14 cellular contexts compared by ENCODE assay signal in genomic region chr6:165883851-165884640, GRCh38.
DNase-seq lines count a peak whose midpoint lies in the region; ATAC-seq, FAIRE-seq and TF ChIP-seq lines count a peak whose summit lies in the region.
"Had no signal": no experiment of that assay in that cellular context is flagged by ENCODE, and none has a peak within 500 bp of the region (broad histone marks: within the 10 kb centered on the region; RNA-seq: fewer than 3 reads in every experiment).

No MANE protein-coding gene starts in this region.

- H3K27me3 ChIP-seq in RWPE2 (ENCODE audit: insufficient read depth, poor library complexity, severe bottlenecking) = no peaks in the 10 kb centered on the region
- H3K27me3 ChIP-seq: hepatocyte, stomach, uterus had no signal

- TF ChIP-seq CTCF in natural killer cell (IDR thresholded peaks at IDR 0.05) (no peak), RWPE2 (IDR thresholded peaks at IDR 0.05; ENCODE audit: poor library complexity, severe bottlenecking) (no peak)

- no peak overlapping the region for H3K27ac ChIP-seq in RWPE2 (ENCODE audit: poor library complexity, severe bottlenecking)
- H3K27ac ChIP-seq: hepatocyte, stomach, uterus had no signal

- FAIRE-seq in urothelium cell line (lab: Jason Lieb, UNC) = no peak
- FAIRE-seq: TTC549 had no signal

- H3K27me3 Mint-ChIP-seq in natural killer cell (ENCODE audit: low read depth in 2 of 2) = peaks cover 10% of the 10 kb centered on the region in 2 donors
- peaks cover 2 to 7% of the 10 kb centered on the region in 2 donors for H3K27me3 Mint-ChIP-seq in natural killer cell treated with Interleukin-12 subunit alpha and Interleukin-12 subunit beta and Interleukin-15 and Interleukin-18, amount 100 ng/mL, for 72 hours

- no peaks in the 10 kb centered on the region for H3K36me3 Mint-ChIP-seq in natural killer cell
- H3K36me3 Mint-ChIP-seq in natural killer cell treated with Interleukin-12 subunit alpha and Interleukin-12 subunit beta and Interleukin-15 and Interleukin-18, amount 100 ng/mL, for 72 hours = no peaks in the 10 kb centered on the region

- ATAC-seq in natural killer cell (no peak), RWPE2 (ENCODE audit: low read depth) (peak; percentile 29; the same call in 1 of the 3 replicates), GM19035 (IDR thresholded peaks at IDR 0.05; ENCODE audit: unreplicated experiment) (no peak)
- no peak for ATAC-seq in natural killer cell treated with Interleukin-12 subunit alpha and Interleukin-12 subunit beta and Interleukin-15 and Interleukin-18, amount 100 ng/mL, for 72 hours

- intact Hi-C loops in natural killer cell (cut with micrococcal nuclease) = no loop called here

- no peaks in the 10 kb centered on the region for H3K9me3 Mint-ChIP-seq in natural killer cell
- no peaks in the 10 kb centered on the region for H3K9me3 Mint-ChIP-seq in natural killer cell treated with Interleukin-12 subunit alpha and Interleukin-12 subunit beta and Interleukin-15 and Interleukin-18, amount 100 ng/mL, for 72 hours
- H3K9me3 Mint-ChIP-seq: activated T-helper 2 cell treated with anti-CD3 and anti-CD28 coated beads, Interferon-gamma antibody, Interleukin-2, Interleukin-4, amounts not matched to agents 10 μg/mL and 5 μg/mL and 100 μg/mL, durations not matched to agents 14 hours and 24 hours and 36 hours had no signal

- H3K4me1 Mint-ChIP-seq in natural killer cell = peaks cover 10% of the 10 kb centered on the region in 2 donors
- peaks cover 4 to 8% of the 10 kb centered on the region in 2 donors for H3K4me1 Mint-ChIP-seq in natural killer cell treated with Interleukin-12 subunit alpha and Interleukin-12 subunit beta and Interleukin-15 and Interleukin-18, amount 100 ng/mL, for 72 hours (ENCODE audit: low read depth in 2 of 2)

- peak overlapping the region; percentile 10 for H3K4me3 Mint-ChIP-seq in natural killer cell
- H3K4me3 Mint-ChIP-seq in natural killer cell treated with Interleukin-12 subunit alpha and Interleukin-12 subunit beta and Interleukin-15 and Interleukin-18, amount 100 ng/mL, for 72 hours = no peak overlapping the region

- H3K4me3 ChIP-seq in RWPE2 (ENCODE audit: severe bottlenecking) = no peak overlapping the region
- H3K4me3 ChIP-seq: hepatocyte, stomach, uterus had no signal

- H3K36me3 ChIP-seq in RWPE2 (ENCODE audit: low read depth) = no peaks in the 10 kb centered on the region
- H3K36me3 ChIP-seq: stomach, uterus had no signal

- no peaks in the 10 kb centered on the region for H3K4me1 ChIP-seq in RWPE2 (ENCODE audit: insufficient read depth, poor library complexity, severe bottlenecking)
- H3K4me1 ChIP-seq: uterus had no signal

- H3K9me3 ChIP-seq in RWPE2 (ENCODE audit: severe bottlenecking) = no peaks in the 10 kb centered on the region
- H3K9me3 ChIP-seq: SK-N-SH, stomach, uterus had no signal

- no peak overlapping the region for H3K27ac Mint-ChIP-seq in natural killer cell
- H3K27ac Mint-ChIP-seq in natural killer cell treated with Interleukin-12 subunit alpha and Interleukin-12 subunit beta and Interleukin-15 and Interleukin-18, amount 100 ng/mL, for 72 hours = no peak overlapping the region
- H3K27ac Mint-ChIP-seq: activated T-helper 2 cell treated with anti-CD3 and anti-CD28 coated beads, Interferon-gamma antibody, Interleukin-2, Interleukin-4, amounts not matched to agents 10 μg/mL and 5 μg/mL and 100 μg/mL, durations not matched to agents 14 hours and 24 hours and 36 hours had no signal

- DNase-seq in natural killer cell = no peak
- no peak for DNase-seq in natural killer cell treated with Interleukin-12 subunit alpha and Interleukin-12 subunit beta and Interleukin-15 and Interleukin-18, amount 100 ng/mL, for 72 hours (ENCODE audit: low spot score)
- no peak for DNase-seq in RWPE2 (ENCODE audit: low spot score)
- peak; percentile 54 for DNase-seq in hepatic stellate cell (ENCODE audit: low spot score)
- DNase-seq in urothelium cell line (ENCODE audit: low spot score) = peak; percentile 80
- DNase-seq in NCI-H1436 treated with DMSO at 0.1 percent for 48 hours (lab: John Stamatoyannopoulos, UW) = no peak
- DNase-seq in cerebellar nuclear complex (lab: John Stamatoyannopoulos, UW) = no peak

Comparison
In these comparisons a context has a peak if more than half of its experiments do, and no peak if none do; other contexts are left out.
1. DNase-seq: peak in hepatic stellate cell (single experiment) and urothelium cell line (single experiment); none in natural killer cell (single experiment), natural killer cell treated with Interleukin-12 subunit alpha and Interleukin-12 subunit beta and Interleukin-15 and Interleukin-18, amount 100 ng/mL, for 72 hours (single experiment), RWPE2 (single experiment), NCI-H1436 treated with DMSO at 0.1 percent for 48 hours (single experiment) and cerebellar nuclear complex (0 of 2).